Comparison of ENCODE assay signal across 1 cellular context in the genomic region with DNA sequence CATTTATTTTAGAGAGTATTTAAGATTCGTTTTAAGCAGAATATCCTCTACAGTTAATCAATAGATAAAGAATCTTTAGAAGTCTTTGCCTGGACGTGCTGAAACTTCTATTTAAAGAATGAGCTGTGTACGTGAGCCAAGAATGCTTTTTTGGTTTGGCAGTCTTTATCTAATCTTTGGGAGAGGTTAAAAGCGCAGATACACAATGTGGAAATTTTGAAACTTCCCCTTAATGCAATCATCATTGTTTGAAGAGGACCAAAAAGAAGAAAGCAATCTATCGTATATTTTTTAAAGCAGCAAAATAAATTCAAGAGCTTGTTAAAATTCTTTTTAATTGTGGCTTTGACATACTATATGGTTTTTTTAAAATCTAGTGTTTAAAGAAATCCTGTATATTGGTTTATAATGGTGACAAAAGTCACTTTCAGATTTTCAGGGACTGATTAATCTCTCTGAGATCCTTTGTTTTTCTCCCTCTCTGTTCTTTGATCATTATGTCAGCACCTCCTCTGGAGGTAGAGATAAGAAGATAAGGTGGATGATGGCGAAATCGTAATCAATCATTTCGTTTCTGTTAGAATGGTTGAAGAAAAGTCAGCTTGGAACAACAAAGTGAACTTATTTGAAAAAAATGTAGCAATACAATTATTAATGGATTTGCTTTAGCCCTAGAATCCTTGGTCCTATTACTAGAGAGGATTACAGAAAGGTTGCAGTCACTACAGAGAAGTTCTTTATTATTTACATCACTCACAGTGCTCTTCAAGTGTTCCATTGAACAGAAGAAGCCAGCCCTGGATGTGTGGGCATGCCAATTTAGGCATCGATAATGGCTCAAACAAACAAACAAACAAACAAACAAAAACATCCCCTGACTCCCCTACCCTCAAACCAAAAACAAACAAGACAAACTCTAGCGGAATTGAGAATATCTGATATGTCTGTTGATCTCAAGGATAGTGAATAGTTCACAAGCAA.
A peak's percentile ranks its signal among the peaks of the same experiment; 100 is the strongest.
TF ChIP-seq lines count a peak whose summit lies in the region.

No MANE protein-coding gene starts in this region.

TF ChIP-seq in HCT116, 20 proteins besides CTCF, POLR2A, EP300 and RAD21 (continued from another document):
- TF ChIP-seq, protein P1, sequence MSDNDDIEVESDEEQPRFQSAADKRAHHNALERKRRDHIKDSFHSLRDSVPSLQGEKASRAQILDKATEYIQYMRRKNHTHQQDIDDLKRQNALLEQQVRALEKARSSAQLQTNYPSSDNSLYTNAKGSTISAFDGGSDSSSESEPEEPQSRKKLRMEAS (IDR thresholded peaks at IDR 0.05) = peak; percentile 31; the same call in 1 of the 2 replicates
- TF ChIP-seq ZFX (IDR thresholded peaks at IDR 0.05) = no peak
- TF ChIP-seq EGR1 (IDR thresholded peaks at IDR 0.05; ENCODE audit: low read depth) = no peak
- peak; percentile 12; the same call in 1 of the 2 replicates for TF ChIP-seq SRF (IDR thresholded peaks at IDR 0.05; ENCODE audit: low read depth)
- peak; percentile 53 for TF ChIP-seq SP1 (IDR thresholded peaks at IDR 0.05; ENCODE audit: low read depth)
- TF ChIP-seq SIN3A (IDR thresholded peaks at IDR 0.05; ENCODE audit: low read depth) = peak; percentile 47; the same call in 1 of the 2 replicates
- no peak for TF ChIP-seq CBX3 (IDR thresholded peaks at IDR 0.05; ENCODE audit: low read depth)
- no peak for TF ChIP-seq EZH2phosphoT487 (IDR thresholded peaks at IDR 0.05; ENCODE audit: borderline replicate concordance)
- TF ChIP-seq, protein P2, sequence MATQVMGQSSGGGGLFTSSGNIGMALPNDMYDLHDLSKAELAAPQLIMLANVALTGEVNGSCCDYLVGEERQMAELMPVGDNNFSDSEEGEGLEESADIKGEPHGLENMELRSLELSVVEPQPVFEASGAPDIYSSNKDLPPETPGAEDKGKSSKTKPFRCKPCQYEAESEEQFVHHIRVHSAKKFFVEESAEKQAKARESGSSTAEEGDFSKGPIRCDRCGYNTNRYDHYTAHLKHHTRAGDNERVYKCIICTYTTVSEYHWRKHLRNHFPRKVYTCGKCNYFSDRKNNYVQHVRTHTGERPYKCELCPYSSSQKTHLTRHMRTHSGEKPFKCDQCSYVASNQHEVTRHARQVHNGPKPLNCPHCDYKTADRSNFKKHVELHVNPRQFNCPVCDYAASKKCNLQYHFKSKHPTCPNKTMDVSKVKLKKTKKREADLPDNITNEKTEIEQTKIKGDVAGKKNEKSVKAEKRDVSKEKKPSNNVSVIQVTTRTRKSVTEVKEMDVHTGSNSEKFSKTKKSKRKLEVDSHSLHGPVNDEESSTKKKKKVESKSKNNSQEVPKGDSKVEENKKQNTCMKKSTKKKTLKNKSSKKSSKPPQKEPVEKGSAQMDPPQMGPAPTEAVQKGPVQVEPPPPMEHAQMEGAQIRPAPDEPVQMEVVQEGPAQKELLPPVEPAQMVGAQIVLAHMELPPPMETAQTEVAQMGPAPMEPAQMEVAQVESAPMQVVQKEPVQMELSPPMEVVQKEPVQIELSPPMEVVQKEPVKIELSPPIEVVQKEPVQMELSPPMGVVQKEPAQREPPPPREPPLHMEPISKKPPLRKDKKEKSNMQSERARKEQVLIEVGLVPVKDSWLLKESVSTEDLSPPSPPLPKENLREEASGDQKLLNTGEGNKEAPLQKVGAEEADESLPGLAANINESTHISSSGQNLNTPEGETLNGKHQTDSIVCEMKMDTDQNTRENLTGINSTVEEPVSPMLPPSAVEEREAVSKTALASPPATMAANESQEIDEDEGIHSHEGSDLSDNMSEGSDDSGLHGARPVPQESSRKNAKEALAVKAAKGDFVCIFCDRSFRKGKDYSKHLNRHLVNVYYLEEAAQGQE (IDR thresholded peaks at IDR 0.05; ENCODE audit: low read depth) = no peak
